In genomic region chr22:50171965-50172421, GRCh38 we compare ENCODE assay signal across 1 cellular context.
TF ChIP-seq lines count a peak whose summit lies in the region.

No MANE protein-coding gene starts in this region.

TF ChIP-seq in IMR-90, 13 proteins besides CTCF, POLR2A, EP300 and RAD21 (continued from another document):
- TF ChIP-seq RFX5 (IDR thresholded peaks at IDR 0.05; ENCODE audit: low read depth, low read length): no peak
